ENCODE assay signal across 9 cellular contexts in genomic region chr4:2837110-2837903, GRCh38. TPM values are rescaled to one million over a fixed set of nuclear protein-coding genes. Genes with fewer than 3 reads are reported as not detected.
DNase-seq lines count a peak whose midpoint lies in the region; ATAC-seq and TF ChIP-seq lines count a peak whose summit lies in the region.
"Had no signal": no experiment of that assay in that cellular context is flagged by ENCODE, and none has a peak within 500 bp of the region (broad histone marks: within the 10 kb centered on the region; RNA-seq: fewer than 3 reads in every experiment).

No MANE protein-coding gene starts in this region.

- H3K27me3 Mint-ChIP-seq in activated T-cell treated with anti-CD3 and anti-CD28 coated beads, Interleukin-2, amount 50 U/mL, for 4 hours (ENCODE audit: low read depth), result no peaks in the 10 kb centered on the region
- H3K27me3 Mint-ChIP-seq in chondrocyte (ENCODE audit: low read depth), result no peaks in the 10 kb centered on the region
- no peaks in the 10 kb centered on the region for H3K27me3 Mint-ChIP-seq in mesothelial cell of epicardium (ENCODE audit: low read depth)

- H3K36me3 ChIP-seq in mucosa of stomach (ENCODE audit: control insufficient read depth, insufficient read depth, low read length), result peaks cover 5% of the 10 kb centered on the region
- H3K36me3 ChIP-seq in urinary bladder (ENCODE audit: insufficient read depth), result no peaks in the 10 kb centered on the region

- peak overlapping the region; percentile 41 for H3K9ac ChIP-seq in mucosa of stomach (ENCODE audit: low read length)

- ATAC-seq in activated T-cell treated with anti-CD3 and anti-CD28 coated beads, Interleukin-2, amount 50 U/mL, for 4 hours, result no peak

- H3K27ac ChIP-seq in urinary bladder (ENCODE audit: low read depth), result peak overlapping the region; percentile 11

- no peak for DNase-seq in activated T-cell treated with anti-CD3 and anti-CD28 coated beads, Interleukin-2, amount 50 U/mL, for 4 hours
- DNase-seq in activated T-cell treated with anti-CD3 and anti-CD28 coated beads for 4 hours (no peak), chondrocyte (ENCODE audit: low spot score) (no peak), mesothelial cell of epicardium (ENCODE audit: low spot score in 2 of 2, unreplicated experiment in 2 of 2) (no peak)
- no peak for DNase-seq in NK-92 treated with Interleukin-12 subunit alpha and Interleukin-12 subunit beta, amount 100 ng/mL, for 24 hours (lab: John Stamatoyannopoulos, UW)
- DNase-seq in activated CD4-positive, CD25-positive, alpha-beta regulatory T cell treated with anti-CD3 and anti-CD28 coated beads, Interleukin-2, amount 50 U/mL, for 72 hours, result no peak
- DNase-seq: SHP77 treated with DMSO at 0.1 percent for 48 hours had no signal

- H3K36me3 Mint-ChIP-seq in activated T-cell treated with anti-CD3 and anti-CD28 coated beads, Interleukin-2, amount 50 U/mL, for 4 hours (ENCODE audit: insufficient read depth), result peaks cover 10% of the 10 kb centered on the region
- H3K36me3 Mint-ChIP-seq in chondrocyte (ENCODE audit: low read depth) (peaks cover 10% of the 10 kb centered on the region), mesothelial cell of epicardium (peaks cover 11% of the 10 kb centered on the region)

- WGBS in urinary bladder, result 54% methylated on average over 20 of the region's 20 CpGs

- peak overlapping the region; percentile 81 for H3K4me3 Mint-ChIP-seq in activated T-cell treated with anti-CD3 and anti-CD28 coated beads, Interleukin-2, amount 50 U/mL, for 4 hours
- no peak overlapping the region for H3K4me3 Mint-ChIP-seq in chondrocyte (ENCODE audit: unreplicated experiment)
- no peak overlapping the region for H3K4me3 Mint-ChIP-seq in mesothelial cell of epicardium

- peaks cover 56% of the 10 kb centered on the region for H3K4me1 Mint-ChIP-seq in activated T-cell treated with anti-CD3 and anti-CD28 coated beads, Interleukin-2, amount 50 U/mL, for 4 hours (ENCODE audit: low read depth)
- H3K4me1 Mint-ChIP-seq in chondrocyte (ENCODE audit: low read depth), result peaks cover 14% of the 10 kb centered on the region
- H3K4me1 Mint-ChIP-seq in mesothelial cell of epicardium, result no peaks in the 10 kb centered on the region

- H3K4me1 ChIP-seq in mucosa of stomach (ENCODE audit: control insufficient read depth, insufficient read depth, low read length) (peaks cover 9% of the 10 kb centered on the region), urinary bladder (ENCODE audit: insufficient read depth) (peaks cover 2% of the 10 kb centered on the region)

- H3K4me3 ChIP-seq in mucosa of stomach (ENCODE audit: low read length) (no peak overlapping the region), urinary bladder (ENCODE audit: low read depth, low read length) (no peak overlapping the region)

- H3K27ac Mint-ChIP-seq in chondrocyte (ENCODE audit: unreplicated experiment) (peak overlapping the region; percentile 73), mesothelial cell of epicardium (no peak overlapping the region)

- TF ChIP-seq CTCF in chondrocyte (IDR thresholded peaks at IDR 0.05) (no peak), mesothelial cell of epicardium (IDR thresholded peaks at IDR 0.05; ENCODE audit: unreplicated experiment) (no peak)

- no peaks in the 10 kb centered on the region for H3K9me3 ChIP-seq in mucosa of stomach (ENCODE audit: control insufficient read depth, low read length)

- no peaks in the 10 kb centered on the region for H3K9me3 Mint-ChIP-seq in activated T-cell treated with anti-CD3 and anti-CD28 coated beads, Interleukin-2, amount 50 U/mL, for 4 hours
- peaks cover 3% of the 10 kb centered on the region for H3K9me3 Mint-ChIP-seq in chondrocyte (ENCODE audit: low read depth)
- peaks cover 10% of the 10 kb centered on the region for H3K9me3 Mint-ChIP-seq in mesothelial cell of epicardium

- H3K27me3 ChIP-seq in mucosa of stomach (ENCODE audit: control insufficient read depth, insufficient read depth, low read length), result no peaks in the 10 kb centered on the region

RNA-seq across cellular contexts. Expression of gene ADD1, which starts 6.3 kb away (rescaled TPM):
- total RNA-seq in activated T-cell treated with anti-CD3 and anti-CD28 coated beads, Interleukin-2, amount 50 U/mL, for 4 hours, result 100 to 1,000 TPM; 147 to 175 (median 153) TPM
- total RNA-seq in chondrocyte (240 to 269 TPM (median 256 TPM) in 3 replicates), urinary bladder (224 TPM), mesothelial cell of epicardium (277 to 297 TPM (median 287 TPM) in 3 replicates)
- polyA plus RNA-seq in urinary bladder, result 277 TPM

RNA-seq across cellular contexts. Expression of gene SH3BP2, which starts 44.4 kb away (rescaled TPM):
- 10 to 100 TPM; 72.2 to 77.9 (median 76.7) TPM for total RNA-seq in activated T-cell treated with anti-CD3 and anti-CD28 coated beads, Interleukin-2, amount 50 U/mL, for 4 hours
- 50.1 to 63.1 TPM (median 59.8 TPM) in 3 replicates for total RNA-seq in chondrocyte
- total RNA-seq in urinary bladder, result 26.0 TPM
- 18.8 TPM for polyA plus RNA-seq in urinary bladder
- 72.9 to 79.0 TPM (median 76.7 TPM) in 3 replicates for total RNA-seq in mesothelial cell of epicardium
